ENCODE assay signal across 8 cellular contexts in genomic region chr7:30504347-30505173, GRCh38. TPM values are rescaled to one million over a fixed set of nuclear protein-coding genes. Genes with fewer than 3 reads are reported as not detected.
DNase-seq lines count a peak whose midpoint lies in the region; TF ChIP-seq lines count a peak whose summit lies in the region.

TSS of gene GGCT (minus strand) at chr7:30504829. CDS start at chr7:30504709, 120 bp downstream.

- peak within 1 kb of the TSS; percentile 52 to 79 (median 74) for H3K27ac Mint-ChIP-seq in nephron
- H3K27ac Mint-ChIP-seq in stimulated activated naive CD8-positive, alpha-beta T cell treated with anti-CD3 and anti-CD28 coated beads, Interleukin-15, Interleukin-2, amounts not matched to agents 100 ng/mL and 50 ng/mL, for 24 hours = peak within 1 kb of the TSS; percentile 92

- H3K9me3 Mint-ChIP-seq in nephron = peaks cover 13% of the 10 kb centered on the region
- H3K9me3 Mint-ChIP-seq in stimulated activated naive CD8-positive, alpha-beta T cell treated with anti-CD3 and anti-CD28 coated beads, Interleukin-15, Interleukin-2, amounts not matched to agents 100 ng/mL and 50 ng/mL, for 24 hours = no peaks in the 10 kb centered on the region

- H3K36me3 Mint-ChIP-seq in nephron (ENCODE audit: low read depth) = peaks cover 23% of the 10 kb centered on the region
- H3K36me3 Mint-ChIP-seq in stimulated activated naive CD8-positive, alpha-beta T cell treated with anti-CD3 and anti-CD28 coated beads, Interleukin-15, Interleukin-2, amounts not matched to agents 100 ng/mL and 50 ng/mL, for 24 hours (ENCODE audit: low read depth) = peaks cover 24% of the 10 kb centered on the region

- peaks cover 25% of the 10 kb centered on the region for H3K4me1 Mint-ChIP-seq in nephron
- H3K4me1 Mint-ChIP-seq in stimulated activated naive CD8-positive, alpha-beta T cell treated with anti-CD3 and anti-CD28 coated beads, Interleukin-15, Interleukin-2, amounts not matched to agents 100 ng/mL and 50 ng/mL, for 24 hours (ENCODE audit: low read depth) = peaks cover 45% of the 10 kb centered on the region

- peak within 1 kb of the TSS; percentile 80 to 87 (median 86) for H3K4me3 Mint-ChIP-seq in nephron
- H3K4me3 Mint-ChIP-seq in stimulated activated naive CD8-positive, alpha-beta T cell treated with anti-CD3 and anti-CD28 coated beads, Interleukin-15, Interleukin-2, amounts not matched to agents 100 ng/mL and 50 ng/mL, for 24 hours = peak within 1 kb of the TSS; percentile 89

- H3K4me3 ChIP-seq in H7 (ENCODE audit: insufficient read depth, low read depth, low read length) (peak within 1 kb of the TSS; percentile 98), fibroblast of pulmonary artery (replicated peaks; ENCODE audit: low read depth, low read length) (peak within 1 kb of the TSS; percentile 92)

- no peaks in the 10 kb centered on the region for H3K27me3 ChIP-seq in H7 (ENCODE audit: control insufficient read depth, insufficient read depth, low read length)

- peaks cover 2% of the 10 kb centered on the region; the same call in 1 of the 2 replicates for H3K36me3 ChIP-seq in H7 (replicated peaks; ENCODE audit: control insufficient read depth, insufficient read depth, low read length)

- DNase-seq in ELR (ENCODE audit: low read depth) (peak; percentile 100), H7 (peak; percentile 98), M059J (ENCODE audit: low read depth) (peak; percentile 99), SHP77 (lab: John Stamatoyannopoulos, UW) (peak; percentile 100), fibroblast of pulmonary artery (ENCODE audit: low read depth) (peak; percentile 99)
- DNase-seq in activated effector memory CD4-positive, alpha-beta T cell treated with Interleukin-2 at 50 U/mL for 16 hours = peak; percentile 94

- no peaks in the 10 kb centered on the region for H3K27me3 Mint-ChIP-seq in nephron (ENCODE audit: low read depth)
- H3K27me3 Mint-ChIP-seq in stimulated activated naive CD8-positive, alpha-beta T cell treated with anti-CD3 and anti-CD28 coated beads, Interleukin-15, Interleukin-2, amounts not matched to agents 100 ng/mL and 50 ng/mL, for 24 hours = no peaks in the 10 kb centered on the region

- TF ChIP-seq CTCF in fibroblast of pulmonary artery (IDR thresholded peaks at IDR 0.05; ENCODE audit: low read length, missing control alignments) (no peak), nephron (IDR thresholded peaks at IDR 0.05; ENCODE audit: unreplicated experiment in 3 of 3) (no peak)

RNA-seq across cellular contexts. Expression of gene GGCT, which starts in this region (rescaled TPM):
- 69.3 and 99.4 TPM in 2 replicates for total RNA-seq in H7 (2014; rRNA removed; shearing (Covaris generic))
- total RNA-seq in M059J (2014; rRNA removed; shearing (Covaris generic)) = 42.7 and 68.0 TPM in 2 replicates

Comparison
In these comparisons a context has a peak if more than half of its experiments do, and no peak if none do; other contexts are left out.
1. Peak in every context shown above with its lines: DNase-seq and H3K4me3 ChIP-seq.